19 cellular contexts compared by ENCODE assay signal in the genomic region with DNA sequence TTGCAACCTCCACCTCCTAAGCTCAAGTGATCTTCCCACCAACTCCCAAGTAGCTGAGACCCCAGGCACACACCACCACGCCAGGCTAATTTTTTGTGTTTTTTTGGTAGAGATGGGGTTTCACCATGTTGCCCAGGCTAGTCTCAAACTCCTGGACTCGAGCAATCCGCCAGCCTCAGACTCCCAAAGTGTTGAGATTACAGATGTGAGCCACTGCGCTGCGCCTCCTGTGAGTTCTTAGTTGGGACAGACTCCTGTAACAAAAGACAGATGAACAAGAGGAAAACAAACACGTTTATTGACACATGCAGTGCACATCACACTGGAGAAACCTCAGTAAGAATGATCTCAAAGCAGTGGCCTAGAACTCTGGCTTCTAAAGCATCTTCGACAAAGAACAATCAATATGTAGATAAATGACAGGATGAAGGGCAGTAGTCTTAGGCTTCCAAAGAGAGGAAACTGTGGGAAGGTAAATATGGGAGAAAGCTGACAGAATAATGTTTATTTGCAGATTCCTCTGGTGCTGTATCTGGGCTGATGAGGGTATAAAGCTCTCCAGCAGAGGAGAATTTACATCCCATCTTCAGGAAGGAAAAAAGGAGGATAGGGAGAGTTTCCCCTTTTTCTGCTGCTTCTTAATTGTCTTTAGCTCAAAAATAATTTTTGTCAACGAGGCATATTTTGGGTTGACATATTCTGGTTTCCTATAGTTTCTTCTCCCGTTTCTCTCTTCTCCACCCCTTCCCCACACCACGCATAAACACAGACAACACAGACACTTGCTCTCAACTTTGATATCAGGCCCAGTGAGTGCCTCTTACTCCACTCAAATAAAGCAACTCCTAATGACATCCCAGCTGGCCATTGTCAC.
"Had no signal": no experiment of that assay in that cellular context is flagged by ENCODE, and none has a peak within 500 bp of the region (broad histone marks: within the 10 kb centered on the region; RNA-seq: fewer than 3 reads in every experiment).

No MANE protein-coding gene starts in this region.

- H3K4me3 ChIP-seq: coronary artery, heart left ventricle, mucosa of descending colon, right atrium auricular region, thoracic aorta had no signal

- DNase-seq: effector CD4-positive, alpha-beta T cell; endodermal cell; erythroblast; foreskin melanocyte; heart left ventricle; hypothalamus; kidney glomerular epithelial cell; mucosa of descending colon; naive thymus-derived CD8-positive, alpha-beta T cell; posterior cingulate gyrus; stimulated activated CD4-positive, alpha-beta T cell treated with anti-CD3 and anti-CD28 coated beads, Interleukin-4, amount 100 ng/mL, for 1 hour; stimulated activated CD8-positive, alpha-beta memory T cell treated with anti-CD3 and anti-CD28 coated beads, Interleukin-4, amount 100 ng/mL, for 48 hours; trophoblast cell had no signal

- H3K36me3 ChIP-seq: heart left ventricle, neutrophil, right atrium auricular region, thoracic aorta had no signal

- H3K9me3 Mint-ChIP-seq: endodermal cell; naive thymus-derived CD8-positive, alpha-beta T cell; stimulated activated effector memory CD8-positive, alpha-beta T cell treated with anti-CD3 and anti-CD28 coated beads, Interleukin-12 subunit alpha, Interleukin-12 subunit beta, amount 100 ng/mL, for 72 hours; stimulated activated naive CD8-positive, alpha-beta T cell treated with anti-CD3 and anti-CD28 coated beads, Interleukin-15, Interleukin-2, amounts not matched to agents 100 ng/mL and 50 ng/mL, for 24 hours had no signal

- H3K9me3 ChIP-seq: heart left ventricle, mucosa of descending colon, neutrophil, right atrium auricular region, thoracic aorta had no signal

- H3K4me1 Mint-ChIP-seq: stimulated activated effector memory CD8-positive, alpha-beta T cell treated with anti-CD3 and anti-CD28 coated beads, Interleukin-12 subunit alpha, Interleukin-12 subunit beta, amount 100 ng/mL, for 72 hours had no signal

- H3K27me3 Mint-ChIP-seq: stimulated activated naive CD8-positive, alpha-beta T cell treated with anti-CD3 and anti-CD28 coated beads, Interleukin-15, Interleukin-2, amounts not matched to agents 100 ng/mL and 50 ng/mL, for 24 hours had no signal

- H3K27ac Mint-ChIP-seq: endodermal cell; stimulated activated effector memory CD8-positive, alpha-beta T cell treated with anti-CD3 and anti-CD28 coated beads, Interleukin-12 subunit alpha, Interleukin-12 subunit beta, amount 100 ng/mL, for 72 hours; stimulated activated naive CD8-positive, alpha-beta T cell treated with anti-CD3 and anti-CD28 coated beads, Interleukin-15, Interleukin-2, amounts not matched to agents 100 ng/mL and 50 ng/mL, for 24 hours had no signal

- H3K4me3 Mint-ChIP-seq: endodermal cell; naive thymus-derived CD8-positive, alpha-beta T cell; stimulated activated effector memory CD8-positive, alpha-beta T cell treated with anti-CD3 and anti-CD28 coated beads, Interleukin-12 subunit alpha, Interleukin-12 subunit beta, amount 100 ng/mL, for 72 hours; stimulated activated naive CD8-positive, alpha-beta T cell treated with anti-CD3 and anti-CD28 coated beads, Interleukin-15, Interleukin-2, amounts not matched to agents 100 ng/mL and 50 ng/mL, for 24 hours had no signal

- H3K36me3 Mint-ChIP-seq: naive thymus-derived CD8-positive, alpha-beta T cell; stimulated activated effector memory CD8-positive, alpha-beta T cell treated with anti-CD3 and anti-CD28 coated beads, Interleukin-12 subunit alpha, Interleukin-12 subunit beta, amount 100 ng/mL, for 72 hours had no signal

- ATAC-seq: heart left ventricle; mucosa of descending colon; naive thymus-derived CD8-positive, alpha-beta T cell; stimulated activated effector memory CD8-positive, alpha-beta T cell treated with anti-CD3 and anti-CD28 coated beads, Interleukin-12 subunit alpha, Interleukin-12 subunit beta, amount 100 ng/mL, for 72 hours had no signal

- H3K4me1 ChIP-seq: right atrium auricular region had no signal

- H3K27me3 ChIP-seq: heart left ventricle, neutrophil, right atrium auricular region had no signal

- H3K27ac ChIP-seq: coronary artery, neutrophil, right atrium auricular region, thoracic aorta had no signal
